ENCODE assay signal across 11 cellular contexts in the genomic region with DNA sequence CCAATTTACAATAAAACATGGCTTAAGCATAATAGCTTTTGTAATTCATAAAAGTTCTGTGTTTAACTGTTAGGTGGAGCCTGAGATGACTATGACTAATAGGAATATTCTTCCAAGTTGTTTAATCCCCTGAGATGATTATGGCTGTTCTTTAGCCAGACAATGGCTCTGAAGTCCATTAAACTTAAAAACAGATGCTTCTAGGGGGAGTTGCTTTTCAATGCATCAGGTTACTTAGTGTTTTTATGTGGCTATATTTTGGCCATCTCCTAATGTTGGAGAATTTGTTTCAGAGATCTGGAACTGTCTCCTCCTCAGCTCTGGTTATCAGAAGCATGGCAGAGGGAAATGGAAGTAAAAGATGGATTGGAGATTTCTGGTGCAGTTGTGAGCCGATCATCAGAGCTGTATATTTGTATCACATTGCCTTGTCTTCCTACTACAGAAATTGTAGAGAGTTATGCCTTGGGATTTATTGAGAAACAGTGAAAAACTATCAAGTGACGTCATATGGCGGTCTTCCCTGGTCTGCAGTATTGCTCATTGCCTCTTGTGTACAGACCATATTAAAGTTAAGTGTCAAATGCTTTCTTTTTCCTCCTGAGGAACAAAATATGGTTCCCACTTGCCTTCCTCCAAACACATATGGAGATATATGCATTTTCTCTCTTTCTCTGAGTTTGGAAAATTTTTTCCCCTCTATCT. TPM values are rescaled to one million over a fixed set of nuclear protein-coding genes. Genes with fewer than 3 reads are reported as not detected.
DNase-seq lines count a peak whose midpoint lies in the region; ATAC-seq lines count a peak whose summit lies in the region.
"Had no signal": no experiment of that assay in that cellular context is flagged by ENCODE, and none has a peak within 500 bp of the region (broad histone marks: within the 10 kb centered on the region; RNA-seq: fewer than 3 reads in every experiment).

No MANE protein-coding gene starts in this region.

- intact Hi-C loops in Right ventricle myocardium superior (cut with DNase I): no loop called here

- DNase-seq in GM04503 (ENCODE audit: low read depth): peak; percentile 44
- DNase-seq in amniotic epithelial cell (ENCODE audit: low read depth): peak; percentile 76
- DNase-seq in Right ventricle myocardium superior: no peak
- DNase-seq in skeletal muscle cell (ENCODE audit: low read depth): peak; percentile 65
- no peak for DNase-seq in SW480 (ENCODE audit: low spot score)
- no peak for DNase-seq in MV-4-11 (lab: John Stamatoyannopoulos, UW)
- DNase-seq: activated CD4-positive, alpha-beta T cell treated with anti-CD3 and anti-CD28 coated beads for 36 hours; CD8-positive, alpha-beta memory T cell had no signal

- H3K4me3 ChIP-seq in skeletal muscle cell (ENCODE audit: low read depth, low read length): peak overlapping the region; percentile 27
- H3K4me3 ChIP-seq: SK-N-MC had no signal

- ATAC-seq in Right ventricle myocardium superior (ENCODE audit: poor library complexity) (peak; percentile 60), HG02938 (IDR thresholded peaks at IDR 0.05; ENCODE audit: unreplicated experiment) (no peak), GM18519 (IDR thresholded peaks at IDR 0.05; ENCODE audit: low FRiP score, unreplicated experiment) (no peak)
- ATAC-seq: activated CD4-positive, alpha-beta T cell treated with anti-CD3 and anti-CD28 coated beads for 36 hours had no signal

RNA-seq across cellular contexts. Expression of gene SGMS2, which starts 29.7 kb away (rescaled TPM):
- 18.5 TPM for total RNA-seq in Right ventricle myocardium superior

Comparison
In these comparisons a context has a peak if more than half of its experiments do, and no peak if none do; other contexts are left out.
1. DNase-seq: peak in GM04503 (single experiment), amniotic epithelial cell (single experiment) and skeletal muscle cell (single experiment); none in Right ventricle myocardium superior (single experiment), SW480 (single experiment) and MV-4-11 (single experiment).